In genomic region chr20:32855387-32855786, GRCh38 we compare ENCODE assay signal across 2 cellular contexts.
TF ChIP-seq lines count a peak whose summit lies in the region.

No MANE protein-coding gene starts in this region.

TF ChIP-seq in GM23338, 12 proteins besides CTCF, POLR2A, EP300 and RAD21:
- TF ChIP-seq REST (IDR thresholded peaks at IDR 0.05; ENCODE audit: unreplicated experiment) (no peak), ETS1 (IDR thresholded peaks at IDR 0.05) (no peak), ZNF114 (CRISPR knock-in tag; IDR thresholded peaks at IDR 0.05) (no peak), JUNB (IDR thresholded peaks at IDR 0.05; ENCODE audit: unreplicated experiment) (no peak), EZH2phosphoT487 (IDR thresholded peaks at IDR 0.05; ENCODE audit: unreplicated experiment) (no peak), CREB1 (CRISPR knock-in tag; IDR thresholded peaks at IDR 0.05; ENCODE audit: low read depth) (no peak), EZH2 (IDR thresholded peaks at IDR 0.05; ENCODE audit: low read depth, unreplicated experiment) (no peak), STAT1 (IDR thresholded peaks at IDR 0.05; ENCODE audit: unreplicated experiment) (no peak), ZNF331 (CRISPR knock-in tag; IDR thresholded peaks at IDR 0.05; ENCODE audit: low read depth) (no peak), ZNF462 (CRISPR knock-in tag; IDR thresholded peaks at IDR 0.05) (no peak), NANOG (IDR thresholded peaks at IDR 0.05; ENCODE audit: borderline replicate concordance) (no peak)
TF ChIP-seq in GM23338: peak in this region for 0.

TF ChIP-seq in WTC11, 78 proteins besides CTCF, POLR2A, EP300 and RAD21:
- no peak for TF ChIP-seq ZNF423 (CRISPR knock-in tag; IDR thresholded peaks at IDR 0.05)
- TF ChIP-seq FOXK1 (CRISPR knock-in tag; IDR thresholded peaks at IDR 0.05): no peak
- TF ChIP-seq NR2C2 (CRISPR knock-in tag; IDR thresholded peaks at IDR 0.05): no peak
- TF ChIP-seq ARID4B (CRISPR knock-in tag; IDR thresholded peaks at IDR 0.05; ENCODE audit: borderline replicate concordance): no peak
- no peak for TF ChIP-seq OVOL2 (CRISPR knock-in tag; IDR thresholded peaks at IDR 0.05; ENCODE audit: borderline replicate concordance)
- TF ChIP-seq ATF6 (CRISPR knock-in tag; IDR thresholded peaks at IDR 0.05): no peak
- TF ChIP-seq ELF4 (CRISPR knock-in tag; IDR thresholded peaks at IDR 0.05; ENCODE audit: low read depth): no peak
- TF ChIP-seq ZNF317 (CRISPR knock-in tag; IDR thresholded peaks at IDR 0.05; ENCODE audit: borderline replicate concordance, low read depth): no peak
- no peak for TF ChIP-seq ETV6 (CRISPR knock-in tag; IDR thresholded peaks at IDR 0.05)
- no peak for TF ChIP-seq EMX1 (CRISPR knock-in tag; IDR thresholded peaks at IDR 0.05)
- no peak for TF ChIP-seq ESRRA (CRISPR knock-in tag; IDR thresholded peaks at IDR 0.05; ENCODE audit: borderline replicate concordance)
- TF ChIP-seq USF2 (CRISPR knock-in tag; IDR thresholded peaks at IDR 0.05): no peak
- no peak for TF ChIP-seq ZNF138 (CRISPR knock-in tag; conservative IDR thresholded peaks at IDR 0.05)
- no peak for TF ChIP-seq ATF2 (CRISPR knock-in tag; IDR thresholded peaks at IDR 0.05; ENCODE audit: borderline replicate concordance, low read depth)
